In genomic region chr3:184760337-184761119, GRCh38 we compare ENCODE assay signal across 1 cellular context.
TF ChIP-seq lines count a peak whose summit lies in the region.

No MANE protein-coding gene starts in this region.

TF ChIP-seq in HepG2, 621 proteins besides CTCF, POLR2A, EP300 and RAD21:
- TF ChIP-seq ZNF326 (CRISPR knock-in tag; IDR thresholded peaks at IDR 0.05; ENCODE audit: borderline replicate concordance) (no peak), MNT (IDR thresholded peaks at IDR 0.05) (peak; percentile 30; the same call in 1 of the 2 replicates)
TF ChIP-seq in HepG2: peak in this region for 1.
